In the genomic region with DNA sequence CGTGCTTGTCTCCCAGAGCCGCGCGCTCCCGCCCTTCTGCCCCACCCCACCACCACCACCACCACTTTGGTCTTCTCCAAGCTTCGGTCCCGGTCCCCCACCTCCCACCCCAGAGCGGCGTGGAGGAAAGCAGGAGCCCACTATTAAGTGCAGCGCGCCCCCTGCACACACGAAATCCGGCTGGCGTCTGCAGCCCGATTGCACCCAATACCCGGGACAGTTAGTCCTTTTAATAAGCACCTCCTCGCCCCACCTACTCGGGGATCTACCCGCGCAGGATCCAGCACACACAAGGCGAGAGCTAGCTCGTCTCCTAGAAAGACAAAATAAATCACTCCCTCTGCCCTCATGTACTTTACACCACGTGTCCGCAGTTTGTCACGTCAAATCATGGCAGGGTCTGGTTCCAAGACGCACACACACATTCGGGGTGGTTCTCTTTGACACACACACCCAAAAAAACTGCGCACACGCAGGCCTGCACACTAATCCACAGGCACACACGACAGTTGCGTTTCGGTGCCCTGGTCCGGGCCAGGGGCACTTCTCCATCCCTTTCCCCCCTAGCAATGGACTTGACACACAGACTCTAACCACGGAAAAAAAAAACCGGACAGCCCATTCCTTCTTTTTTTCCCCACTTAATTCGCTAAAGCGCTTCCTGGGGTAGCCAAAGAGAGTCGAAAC, we compare ENCODE assay signal across 8 cellular contexts. TPM values are rescaled to one million over a fixed set of nuclear protein-coding genes. Genes with fewer than 3 reads are reported as not detected.
DNase-seq lines count a peak whose midpoint lies in the region; ATAC-seq, FAIRE-seq and TF ChIP-seq lines count a peak whose summit lies in the region.

No MANE protein-coding gene starts in this region.

- H3K27me3 ChIP-seq in liver (ENCODE audit: control insufficient read depth in 4 of 4, insufficient read depth in 4 of 4, low read length in 3 of 4) = peaks cover 0 to 8% (median under 1%) of the 10 kb centered on the region in 4 donors
- peaks cover 4 to 34% of the 10 kb centered on the region in 2 experiments; a peak in 4 of 5 replicates for H3K27me3 ChIP-seq in HepG2 (ENCODE audit: control insufficient read depth in 1 of 2, insufficient read depth in 2 of 2, low read length in 2 of 2)
- H3K27me3 ChIP-seq in endocrine pancreas (ENCODE audit: control insufficient read depth, insufficient read depth, low read length) = peaks cover 5% of the 10 kb centered on the region
- no peaks in the 10 kb centered on the region for H3K27me3 ChIP-seq in thyroid gland

- H3K27me3 Mint-ChIP-seq in activated CD4-positive, alpha-beta T cell treated with anti-CD3 and anti-CD28 coated beads, Interleukin-2, amount 10 ng/mL, durations not matched to agents 24 days and 14 days = peaks cover 19% of the 10 kb centered on the region
- peaks cover 0 to 14% of the 10 kb centered on the region in 2 donors for H3K27me3 Mint-ChIP-seq in natural killer cell (ENCODE audit: low read depth in 2 of 2)

- peaks cover 21% of the 10 kb centered on the region for H3K36me3 Mint-ChIP-seq in activated CD4-positive, alpha-beta T cell treated with anti-CD3 and anti-CD28 coated beads, Interleukin-2, amount 10 ng/mL, durations not matched to agents 24 days and 14 days (ENCODE audit: low read depth)
- no peaks in the 10 kb centered on the region for H3K36me3 Mint-ChIP-seq in natural killer cell

- TF ChIP-seq CTCF in liver (IDR thresholded peaks at IDR 0.05; ENCODE audit: low read depth, low read length, missing input control) = no peak
- TF ChIP-seq CTCF in HepG2 (CRISPR knock-in tag; IDR thresholded peaks at IDR 0.05) = no peak
- TF ChIP-seq CTCF in natural killer cell (IDR thresholded peaks at IDR 0.05) = no peak
- no peak for TF ChIP-seq CTCF in thyroid gland (IDR thresholded peaks at IDR 0.05)

- H3K4me1 ChIP-seq in liver (ENCODE audit: control insufficient read depth in 4 of 4, insufficient read depth in 4 of 4, low read length in 3 of 4) = peaks cover 11 to 54% (median 34%) of the 10 kb centered on the region in 4 donors
- no peaks in the 10 kb centered on the region for H3K4me1 ChIP-seq in HepG2 (ENCODE audit: insufficient read depth, low read length)
- no peaks in the 10 kb centered on the region for H3K4me1 ChIP-seq in endocrine pancreas (ENCODE audit: control insufficient read depth, insufficient read depth, low read length)
- H3K4me1 ChIP-seq in thyroid gland = peaks cover 22 to 25% of the 10 kb centered on the region in 2 donors

- peak overlapping the region in 2 of 3 donors; percentile 60 to 76 for H3K4me3 ChIP-seq in liver (ENCODE audit: low read depth in 1 of 3, low read length in 3 of 3)
- H3K4me3 ChIP-seq in HepG2 (replicated peaks in 1 of 3; ENCODE audit: insufficient read depth in 1 of 3, low read depth in 2 of 3, low read length in 3 of 3) = no peak overlapping the region
- H3K4me3 ChIP-seq in endocrine pancreas (ENCODE audit: control insufficient read depth, insufficient read depth, low read length) = peak overlapping the region; percentile 84
- H3K4me3 ChIP-seq in thyroid gland (replicated peaks in 1 of 3) = peak overlapping the region; percentile 60 to 95 (median 61)

- no peak for TF ChIP-seq POLR2A in HepG2 (IDR thresholded peaks at IDR 0.05; ENCODE audit: insufficient read depth in 1 of 2, low read depth in 2 of 2, low read length in 2 of 2)
- no peak for TF ChIP-seq POLR2A in thyroid gland (IDR thresholded peaks at IDR 0.05)

- no peak overlapping the region for H2AFZ ChIP-seq in HepG2 (ENCODE audit: low read length)

- CTCF ChIA-PET in HepG2 (lab: Yijun Ruan, JAX; ENCODE audit: low intra/inter-chr PET ratio, low total read pairs) = no interaction called here

- in situ Hi-C loops in HepG2 (cut with HindIII; ENCODE audit: extremely low pct_ligation_motif_present, low pct_unique_long_range_greater_than_20kb) = no loop called here

- no TSS peak for BruUV-seq in HepG2 (replicated peaks; lab: Mats Ljungman, UMichigan)

- H3K79me2 ChIP-seq in HepG2 (ENCODE audit: insufficient read depth, low read length) = no peaks in the 10 kb centered on the region

- peaks cover 41% of the 10 kb centered on the region for H3K4me1 Mint-ChIP-seq in activated CD4-positive, alpha-beta T cell treated with anti-CD3 and anti-CD28 coated beads, Interleukin-2, amount 10 ng/mL, durations not matched to agents 24 days and 14 days
- peaks cover 59 to 75% of the 10 kb centered on the region in 2 donors for H3K4me1 Mint-ChIP-seq in natural killer cell

- H3K36me3 ChIP-seq in liver (ENCODE audit: control insufficient read depth in 4 of 4, insufficient read depth in 3 of 4, low read depth in 1 of 4, low read length in 3 of 4) (no peaks in the 10 kb centered on the region), HepG2 (replicated peaks in 1 of 2; ENCODE audit: control insufficient read depth in 1 of 2, insufficient read depth in 2 of 2, low read length in 2 of 2) (no peaks in the 10 kb centered on the region), endocrine pancreas (ENCODE audit: control insufficient read depth, insufficient read depth, low read length) (no peaks in the 10 kb centered on the region), thyroid gland (no peaks in the 10 kb centered on the region)

- WGBS in liver = 2% methylated on average over 38 of the region's 38 CpGs
- 17% methylated on average over 23 of the region's 38 CpGs for WGBS in HepG2 (ENCODE audit: low lambda C conversion rate)
- 1% methylated on average over 36 to 38 of the region's 38 CpGs for WGBS in thyroid gland, 2 donors

- H3K27ac Mint-ChIP-seq in activated CD4-positive, alpha-beta T cell treated with anti-CD3 and anti-CD28 coated beads, Interleukin-2, amount 10 ng/mL, durations not matched to agents 24 days and 14 days = peak overlapping the region; percentile 97
- peak overlapping the region; percentile 87 to 95 for H3K27ac Mint-ChIP-seq in natural killer cell

- DNase-seq in HepG2 (ENCODE audit: low spot score) (no peak), natural killer cell (peak; percentile 28), thyroid gland (peak; percentile 28 to 30), cortex of kidney (lab: John Stamatoyannopoulos, UW) (no peak)
- peak; percentile 85 for DNase-seq in activated CD4-positive, alpha-beta T cell treated with anti-CD3 and anti-CD28 coated beads, Interleukin-2, amount 10 ng/mL, durations not matched to agents 24 days and 14 days

- POLR2A ChIA-PET in HepG2 (lab: Yijun Ruan, JAX) = no interaction called here

- ATAC-seq in HepG2 (no peak), HG03442 (IDR thresholded peaks at IDR 0.05; ENCODE audit: unreplicated experiment) (peak; percentile 39), natural killer cell (peak; percentile 25 to 48 (median 27))

- H4K20me1 ChIP-seq in HepG2 (ENCODE audit: insufficient read depth, low read length) = no peaks in the 10 kb centered on the region

- H3K4me3 Mint-ChIP-seq in activated CD4-positive, alpha-beta T cell treated with anti-CD3 and anti-CD28 coated beads, Interleukin-2, amount 10 ng/mL, durations not matched to agents 24 days and 14 days = peak overlapping the region; percentile 95
- peak overlapping the region; percentile 98 for H3K4me3 Mint-ChIP-seq in natural killer cell

- no peaks in the 10 kb centered on the region for H3K9me3 Mint-ChIP-seq in activated CD4-positive, alpha-beta T cell treated with anti-CD3 and anti-CD28 coated beads, Interleukin-2, amount 10 ng/mL, durations not matched to agents 24 days and 14 days
- H3K9me3 Mint-ChIP-seq in natural killer cell = no peaks in the 10 kb centered on the region

- TF ChIP-seq EP300 in HepG2 (IDR thresholded peaks at IDR 0.05; ENCODE audit: low read depth in 2 of 2, low read length in 2 of 2) (no peak), HepG2 (CRISPR knock-in tag; IDR thresholded peaks at IDR 0.05; ENCODE audit: borderline replicate concordance) (no peak)

- H3K9me3 ChIP-seq in liver (ENCODE audit: control insufficient read depth in 4 of 4, low read length in 3 of 4) (no peaks in the 10 kb centered on the region), HepG2 (ENCODE audit: low read length) (no peaks in the 10 kb centered on the region), endocrine pancreas (ENCODE audit: control insufficient read depth, low read length) (no peaks in the 10 kb centered on the region), thyroid gland (no peaks in the 10 kb centered on the region)

- H3K9ac ChIP-seq in liver (ENCODE audit: low read depth in 1 of 2, low read length in 2 of 2) (no peak overlapping the region), HepG2 (ENCODE audit: insufficient read depth, low read depth, low read length) (no peak overlapping the region), endocrine pancreas (ENCODE audit: control insufficient read depth, insufficient read depth, low read length) (no peak overlapping the region)

- H3K27ac ChIP-seq in liver (ENCODE audit: low read depth in 1 of 2, low read length in 2 of 2) (peak overlapping the region; percentile 21 to 69), HepG2 (ENCODE audit: extremely low read length, insufficient read depth, low read length) (no peak overlapping the region), thyroid gland (peak overlapping the region in 1 of 3 donors; percentile 88)

- H3K4me2 ChIP-seq in HepG2 (ENCODE audit: low read depth, low read length) = no peak overlapping the region

- FAIRE-seq in HepG2 (lab: Jason Lieb, UNC) = no peak

- no peak for TF ChIP-seq RAD21 in liver (IDR thresholded peaks at IDR 0.05)
- TF ChIP-seq RAD21 in HepG2 (CRISPR knock-in tag; IDR thresholded peaks at IDR 0.05) = no peak

- intact Hi-C loops in HepG2 (cut with micrococcal nuclease; ENCODE audit: unreplicated experiment) (no loop called here), natural killer cell (cut with micrococcal nuclease) (loop anchor here (1.0 to 5.0 kb wide), 4 partner anchors 147 to 490 kb away; no protein-coding TSS in a partner anchor), thyroid gland (cut with DNase I) (no loop called here)
- intact Hi-C loops in activated CD4-positive, alpha-beta T cell treated with anti-CD3 and anti-CD28 coated beads, Interleukin-2, amount 10 ng/mL, durations not matched to agents 24 days and 14 days (cut with micrococcal nuclease) = loop anchor here (1.0 to 2.0 kb wide), 8 partner anchors 75 to 490 kb away; no protein-coding TSS in a partner anchor

RNA-seq across cellular contexts. Expression of gene SFMBT2, which starts 1.6 kb away (rescaled TPM):
- total RNA-seq in liver (1 to 10 TPM; 2.3 to 2.8 TPM), HepG2 (2016; rRNA removed; fragmentation: Illumina TruSeq; extraction: Trizol) (0.02 and 0.04 TPM in 2 replicates), natural killer cell (10 to 100 TPM; 50.4 to 70.4 (median 52.2) TPM), thyroid gland (10 to 100 TPM in 2 of 4 donors, 1 to 10 TPM in 2; 7.1 to 13.2 (median 9.0) TPM)
- polyA plus RNA-seq in liver (under 1 TPM; 0.46 to 0.76 TPM), HepG2 (2011; rRNA removed) (0.01 TPM in 2 replicates)
- total RNA-seq in HepG2 (2016; cell fraction: cytosol; rRNA removed; fragmentation: Illumina TruSeq; extraction: Trizol; ENCODE audit: low read depth) = not detected in 2 replicates
- total RNA-seq in HepG2 (2016; cell fraction: insoluble cytoplasmic fraction; rRNA removed; fragmentation: Illumina TruSeq; extraction: Trizol) = 0.02 TPM in 1 of 2 replicates, not detected in the other
- total RNA-seq in HepG2 (2016; cell fraction: membrane; rRNA removed; fragmentation: Illumina TruSeq; extraction: Trizol) = not detected in 2 replicates
- total RNA-seq in HepG2 (2016; cell fraction: nucleus; rRNA removed; fragmentation: Illumina TruSeq; extraction: Trizol) = 0.03 TPM in 1 of 2 replicates, not detected in the other
- polyA plus RNA-seq in HepG2 (2011; cell fraction: cytosol; rRNA removed) = 0.01 TPM in 2 replicates
- polyA plus RNA-seq in HepG2 (2011; cell fraction: nucleus; rRNA removed) = 0.02 and 0.06 TPM in 2 replicates
- not detected in 2 replicates for polyA plus RNA-seq in HepG2 (2012)
- polyA plus RNA-seq in HepG2 (2016; cell fraction: cytosol; fragmentation: Illumina TruSeq; extraction: Trizol; ENCODE audit: low read depth) = not detected in 2 replicates
- not detected in 2 replicates for polyA plus RNA-seq in HepG2 (2016; cell fraction: insoluble cytoplasmic fraction; fragmentation: Illumina TruSeq; extraction: Trizol; ENCODE audit: low read depth)
- not detected in 2 replicates for polyA plus RNA-seq in HepG2 (2016; cell fraction: membrane; fragmentation: Illumina TruSeq; extraction: Trizol; ENCODE audit: low read depth)
- polyA plus RNA-seq in HepG2 (2016; cell fraction: nucleus; fragmentation: Illumina TruSeq; extraction: Trizol; ENCODE audit: insufficient read depth, low read depth) = not detected in 2 replicates
- 0.14 and 27.7 TPM in 2 replicates for polyA minus RNA-seq in HepG2 (2011; rRNA and poly(A)+ RNA removed; ENCODE audit: low replicate concordance)
- polyA minus RNA-seq in HepG2 (2011; cell fraction: cytosol; rRNA and poly(A)+ RNA removed) = 0.09 and 0.69 TPM in 2 replicates
- polyA minus RNA-seq in HepG2 (2011; cell fraction: nucleus; rRNA and poly(A)+ RNA removed) = 0.12 and 0.13 TPM in 2 replicates
- total RNA-seq in activated CD4-positive, alpha-beta T cell treated with anti-CD3 and anti-CD28 coated beads, Interleukin-2, amount 10 ng/mL, durations not matched to agents 24 days and 14 days = 24.9 TPM in 2 replicates

Comparison
In these comparisons a context has a peak if more than half of its experiments do, and no peak if none do; other contexts are left out.
1. H3K4me3 ChIP-seq: peak in liver (2 of 3), endocrine pancreas (single experiment) and thyroid gland (3 of 3); none in HepG2 (0 of 3).
2. DNase-seq: peak in activated CD4-positive, alpha-beta T cell treated with anti-CD3 and anti-CD28 coated beads, Interleukin-2, amount 10 ng/mL, durations not matched to agents 24 days and 14 days (single experiment), natural killer cell (single experiment) and thyroid gland (2 of 2); none in HepG2 (single experiment) and cortex of kidney (single experiment).
3. intact Hi-C loops: an anchor here in activated CD4-positive, alpha-beta T cell treated with anti-CD3 and anti-CD28 coated beads, Interleukin-2, amount 10 ng/mL, durations not matched to agents 24 days and 14 days (1.0 to 2.0 kb wide) and natural killer cell (1.0 to 5.0 kb wide); none called in HepG2 and thyroid gland.